ENCODE assay signal across 8 cellular contexts in the genomic region with DNA sequence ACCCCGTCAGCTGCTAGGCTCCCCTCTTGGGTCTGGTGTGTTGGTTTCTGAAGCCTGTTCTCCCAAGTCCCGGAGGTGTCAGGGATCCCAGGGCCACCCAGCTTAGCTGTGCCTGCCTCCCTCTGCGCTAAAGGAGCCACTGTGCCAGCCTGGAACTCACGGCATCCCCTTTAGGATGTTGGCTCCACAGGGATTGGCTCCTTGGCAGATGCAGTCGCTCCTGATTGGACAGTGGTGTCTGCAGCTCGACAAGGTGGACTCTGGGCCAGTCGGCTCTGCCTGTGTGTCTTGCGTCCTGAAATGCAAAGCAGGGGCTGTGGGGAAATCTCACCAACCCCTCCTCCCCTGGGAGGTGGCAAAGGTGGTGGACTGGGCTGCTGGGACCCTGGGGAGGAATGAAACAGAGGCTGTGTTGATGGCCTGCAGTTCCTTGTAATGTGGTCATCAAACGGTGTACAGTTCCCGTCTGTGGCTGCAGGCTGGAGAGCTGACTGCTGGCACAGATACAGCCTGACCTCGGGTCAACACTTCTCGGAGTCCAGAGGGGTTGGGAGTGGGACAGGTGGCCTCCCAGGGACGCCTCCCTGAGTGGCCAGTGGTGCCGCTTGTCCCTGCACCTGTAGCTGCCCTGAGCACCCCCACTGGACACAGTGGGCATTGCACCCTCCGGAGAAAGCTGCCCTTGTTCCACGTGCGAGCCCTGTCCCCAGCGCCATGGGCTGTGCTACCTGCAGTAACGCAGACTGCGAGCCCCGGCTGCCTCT. TPM values are rescaled to one million over a fixed set of nuclear protein-coding genes. Genes with fewer than 3 reads are reported as not detected.
A peak's percentile ranks its signal among the peaks of the same experiment; 100 is the strongest.
DNase-seq lines count a peak whose midpoint lies in the region; ATAC-seq and TF ChIP-seq lines count a peak whose summit lies in the region.

No MANE protein-coding gene starts in this region.

- H3K27ac ChIP-seq in CD8-positive, alpha-beta memory T cell (ENCODE audit: low read depth, low read length) = no peak overlapping the region
- no peak overlapping the region for H3K27ac ChIP-seq in Karpas-422 (ENCODE audit: low read length)
- peak overlapping the region; percentile 4 for H3K27ac ChIP-seq in naive thymus-derived CD4-positive, alpha-beta T cell (ENCODE audit: low read depth, low read length)

- ATAC-seq in naive thymus-derived CD4-positive, alpha-beta T cell = peak; percentile 74
- no peak for ATAC-seq in GM18502 (IDR thresholded peaks at IDR 0.05; ENCODE audit: poor library complexity, unreplicated experiment)

- peak overlapping the region in 2 of 8 donors; percentile 72 to 82 for H3K27ac Mint-ChIP-seq in CD8-positive, alpha-beta memory T cell
- no peak overlapping the region for H3K27ac Mint-ChIP-seq in endothelial cell (ENCODE audit: unreplicated experiment)
- H3K27ac Mint-ChIP-seq in naive thymus-derived CD4-positive, alpha-beta T cell = no peak overlapping the region

- no peak overlapping the region for H3K4me3 ChIP-seq in CD8-positive, alpha-beta memory T cell (ENCODE audit: low read length)
- no peak overlapping the region for H3K4me3 ChIP-seq in Karpas-422 (ENCODE audit: low read length)
- H3K4me3 ChIP-seq in naive thymus-derived CD4-positive, alpha-beta T cell (ENCODE audit: low read length) = no peak overlapping the region

- H3K9me3 ChIP-seq in CD8-positive, alpha-beta memory T cell (ENCODE audit: low read length) = no peaks in the 10 kb centered on the region
- H3K9me3 ChIP-seq in Karpas-422 (ENCODE audit: low read length) = no peaks in the 10 kb centered on the region
- no peaks in the 10 kb centered on the region for H3K9me3 ChIP-seq in naive thymus-derived CD4-positive, alpha-beta T cell (ENCODE audit: control insufficient read depth in 2 of 3, low read length in 3 of 3)

- intact Hi-C loops in naive thymus-derived CD4-positive, alpha-beta T cell (cut with micrococcal nuclease) = no loop called here

- no peak overlapping the region for H3K4me3 Mint-ChIP-seq in CD8-positive, alpha-beta memory T cell
- H3K4me3 Mint-ChIP-seq in endothelial cell (ENCODE audit: unreplicated experiment) = no peak overlapping the region
- H3K4me3 Mint-ChIP-seq in naive thymus-derived CD4-positive, alpha-beta T cell = peak overlapping the region in 2 of 10 donors; percentile 58 to 61

- CTCF ChIA-PET in CD8-positive, alpha-beta memory T cell (lab: Charles Lee) = interaction anchor here (0.7 to 1.3 kb wide), 3 partner anchors 8 to 40 kb away, joined by 3 to 4 read pairs (median 4); no protein-coding TSS in a partner anchor
- CTCF ChIA-PET in naive thymus-derived CD4-positive, alpha-beta T cell (lab: Charles Lee) = no interaction called here

- peaks cover 52% of the 10 kb centered on the region for H3K79me2 ChIP-seq in Karpas-422 (ENCODE audit: low read length)

- peak; percentile 90 for TF ChIP-seq CTCF in endothelial cell (IDR thresholded peaks at IDR 0.05; ENCODE audit: unreplicated experiment)

- H4K20me1 ChIP-seq in Karpas-422 (ENCODE audit: insufficient read depth, low read depth, low read length) = peaks cover 26% of the 10 kb centered on the region; the same call in 1 of the 2 replicates

- POLR2A ChIA-PET in CD8-positive, alpha-beta memory T cell (lab: Charles Lee) = no interaction called here
- POLR2A ChIA-PET in naive thymus-derived CD4-positive, alpha-beta T cell (lab: Charles Lee) = interaction anchor here (1.1 kb wide), 1 partner anchor 8 kb away, joined by 4 read pairs; no protein-coding TSS in a partner anchor

- peak in 3 of 5 donors; percentile 18 to 41 (median 22) for DNase-seq in CD8-positive, alpha-beta memory T cell
- peak; percentile 56 for DNase-seq in Karpas-422
- peak; percentile 28 to 31 for DNase-seq in activated CD4-positive, alpha-beta T cell treated with anti-CD3 and anti-CD28 coated beads, Interleukin-2, amount 50 U/mL, for 4 hours
- peak; percentile 82 for DNase-seq in endothelial cell (ENCODE audit: low spot score)
- DNase-seq in naive thymus-derived CD4-positive, alpha-beta T cell = peak in 3 of 9 donors; percentile 11 to 42 (median 14)
- no peak for DNase-seq in GM19240 (ENCODE audit: insufficient read length, low spot score)
- DNase-seq in NCI-H446 treated with DMSO at 0.1 percent for 48 hours (lab: John Stamatoyannopoulos, UW) = no peak

- no peaks in the 10 kb centered on the region for H3K9me2 ChIP-seq in Karpas-422 (replicated peaks; ENCODE audit: insufficient read depth, low read length)

- peaks cover 76% of the 10 kb centered on the region for H3K4me1 ChIP-seq in CD8-positive, alpha-beta memory T cell (ENCODE audit: insufficient read depth, low read length)
- H3K4me1 ChIP-seq in Karpas-422 (ENCODE audit: low read length) = peaks cover 18% of the 10 kb centered on the region
- H3K4me1 ChIP-seq in naive thymus-derived CD4-positive, alpha-beta T cell (ENCODE audit: control insufficient read depth in 2 of 2, insufficient read depth in 2 of 2, low read length in 2 of 2) = peaks cover 46 to 57% of the 10 kb centered on the region in 2 donors

- peaks cover 7% of the 10 kb centered on the region for H3K36me3 ChIP-seq in CD8-positive, alpha-beta memory T cell (ENCODE audit: insufficient read depth, low read length)
- no peaks in the 10 kb centered on the region for H3K36me3 ChIP-seq in Karpas-422 (ENCODE audit: insufficient read depth, low read length)
- H3K36me3 ChIP-seq in naive thymus-derived CD4-positive, alpha-beta T cell (ENCODE audit: control insufficient read depth in 2 of 3, insufficient read depth in 3 of 3, low read length in 3 of 3) = peaks cover 0 to 48% (median 0%) of the 10 kb centered on the region in 3 experiments

- H3K4me1 Mint-ChIP-seq in CD8-positive, alpha-beta memory T cell = peaks cover 77 to 97% (median 83%) of the 10 kb centered on the region in 3 donors
- no peaks in the 10 kb centered on the region for H3K4me1 Mint-ChIP-seq in endothelial cell (ENCODE audit: unreplicated experiment)
- H3K4me1 Mint-ChIP-seq in naive thymus-derived CD4-positive, alpha-beta T cell = peaks cover 64 to 92% (median 77%) of the 10 kb centered on the region in 7 donors

- H3K4me2 ChIP-seq in Karpas-422 (ENCODE audit: low read depth, low read length, poor library complexity, severe bottlenecking) = no peak overlapping the region

- H3K27me3 Mint-ChIP-seq in CD8-positive, alpha-beta memory T cell = no peaks in the 10 kb centered on the region
- peaks cover 7% of the 10 kb centered on the region for H3K27me3 Mint-ChIP-seq in endothelial cell (ENCODE audit: unreplicated experiment)
- H3K27me3 Mint-ChIP-seq in naive thymus-derived CD4-positive, alpha-beta T cell = no peaks in the 10 kb centered on the region

- H3K9ac ChIP-seq in Karpas-422 (ENCODE audit: low read length) = no peak overlapping the region

- no peaks in the 10 kb centered on the region for H3K9me3 Mint-ChIP-seq in CD8-positive, alpha-beta memory T cell
- no peaks in the 10 kb centered on the region for H3K9me3 Mint-ChIP-seq in endothelial cell (ENCODE audit: unreplicated experiment)
- no peaks in the 10 kb centered on the region for H3K9me3 Mint-ChIP-seq in naive thymus-derived CD4-positive, alpha-beta T cell

- no peaks in the 10 kb centered on the region for H3K27me3 ChIP-seq in CD8-positive, alpha-beta memory T cell (ENCODE audit: insufficient read depth, low read length, poor library complexity, severe bottlenecking)
- H3K27me3 ChIP-seq in Karpas-422 (ENCODE audit: low read length) = no peaks in the 10 kb centered on the region
- no peaks in the 10 kb centered on the region for H3K27me3 ChIP-seq in naive thymus-derived CD4-positive, alpha-beta T cell (ENCODE audit: control insufficient read depth in 2 of 2, insufficient read depth in 2 of 2, low read length in 2 of 2)

- H2AFZ ChIP-seq in Karpas-422 (ENCODE audit: low read length) = no peak overlapping the region

- H3K36me3 Mint-ChIP-seq in CD8-positive, alpha-beta memory T cell = peaks cover 0 to 61% (median 22%) of the 10 kb centered on the region in 3 donors
- no peaks in the 10 kb centered on the region for H3K36me3 Mint-ChIP-seq in endothelial cell (ENCODE audit: low read depth, unreplicated experiment)
- H3K36me3 Mint-ChIP-seq in naive thymus-derived CD4-positive, alpha-beta T cell = peaks cover 0 to 30% (median 11%) of the 10 kb centered on the region in 5 donors

RNA-seq across cellular contexts. Expression of gene KCNAB2, which starts 11.5 kb away (rescaled TPM):
- 100 to 1,000 TPM; 171 TPM for total RNA-seq in CD8-positive, alpha-beta memory T cell
- polyA plus RNA-seq in CD8-positive, alpha-beta memory T cell = 52.6 TPM
- 27.3 and 57.0 TPM in 2 replicates for total RNA-seq in Karpas-422 (2014; rRNA removed; shearing (Covaris generic); ENCODE audit: low replicate concordance)
- total RNA-seq in endothelial cell (ENCODE audit: unreplicated experiment) = 4.1 TPM
- 100 to 1,000 TPM; 176 to 310 (median 188) TPM for total RNA-seq in naive thymus-derived CD4-positive, alpha-beta T cell
- polyA plus RNA-seq in naive thymus-derived CD4-positive, alpha-beta T cell = 10 to 100 TPM; 16.8 to 33.6 TPM

RNA-seq across cellular contexts. Expression of gene NPHP4, which starts 41.9 kb away (rescaled TPM):
- 10 to 100 TPM; 11.2 to 11.5 TPM for total RNA-seq in CD8-positive, alpha-beta memory T cell
- polyA plus RNA-seq in CD8-positive, alpha-beta memory T cell = 1.2 TPM
- total RNA-seq in Karpas-422 (2014; rRNA removed; shearing (Covaris generic); ENCODE audit: low replicate concordance) = 3.9 and 7.9 TPM in 2 replicates
- total RNA-seq in endothelial cell (ENCODE audit: unreplicated experiment) = 15.3 TPM
- total RNA-seq in naive thymus-derived CD4-positive, alpha-beta T cell = 10 to 100 TPM in 3 of 5 experiments, 1 to 10 TPM in 2; 9.0 to 20.6 (median 11.1) TPM
- 1 to 10 TPM in 1 of 2 donors, under 1 TPM in 1; 0.40 to 2.7 TPM for polyA plus RNA-seq in naive thymus-derived CD4-positive, alpha-beta T cell

Comparison
In these comparisons a context has a peak if more than half of its experiments do, and no peak if none do; other contexts are left out.
1. DNase-seq: peak in CD8-positive, alpha-beta memory T cell (3 of 5), Karpas-422 (single experiment), activated CD4-positive, alpha-beta T cell treated with anti-CD3 and anti-CD28 coated beads, Interleukin-2, amount 50 U/mL, for 4 hours (2 of 2) and endothelial cell (single experiment); none in GM19240 (single experiment) and NCI-H446 treated with DMSO at 0.1 percent for 48 hours (single experiment).